In genomic region chr5:1140818-1141189, GRCh38 we compare ENCODE assay signal across 18 cellular contexts.
"Had no signal": no experiment of that assay in that cellular context is flagged by ENCODE, and none has a peak within 500 bp of the region (broad histone marks: within the 10 kb centered on the region; RNA-seq: fewer than 3 reads in every experiment).

No MANE protein-coding gene starts in this region.

- H3K4me1 Mint-ChIP-seq: activated T-helper 17 cell treated with anti-CD3 and anti-CD28 coated beads, Interleukin-2, amount 50 U/mL, for 72 hours had no signal

- H3K9me3 Mint-ChIP-seq: activated T-helper 17 cell treated with anti-CD3 and anti-CD28 coated beads, Interleukin-2, amount 50 U/mL, for 72 hours; stimulated activated memory B cell treated with anti-CD40 and anti-IgM and Interleukin-4, amounts not matched to agents 10 μg/mL and 1 μg/mL and 100 μg/mL, for 72 hours; T-helper 2 cell treated with Interferon-gamma antibody and Interleukin-4, amounts not matched to agents 5 μg/mL and 100 μg/mL, for 36 hours had no signal

- H3K4me3 Mint-ChIP-seq: activated T-cell treated with anti-CD3 and anti-CD28 coated beads, Interleukin-2, amount 50 U/mL, for 24 hours; activated T-helper 17 cell treated with anti-CD3 and anti-CD28 coated beads, Interleukin-2, amount 50 U/mL, for 72 hours; nephron progenitor cell; T-helper 2 cell treated with Interferon-gamma antibody and Interleukin-4, amounts not matched to agents 5 μg/mL and 100 μg/mL, for 36 hours had no signal

- H3K9ac ChIP-seq: parathyroid adenoma had no signal

- H3K27me3 ChIP-seq: ascending aorta, brain microvascular endothelial cell, hepatocyte, right lobe of liver had no signal

- DNase-seq: brain microvascular endothelial cell had no signal

- H3K4me2 ChIP-seq: hepatocyte had no signal

- H3K4me3 ChIP-seq: ascending aorta, hepatocyte, mucosa of descending colon, right lobe of liver, skin epidermis, stomach, suprapubic skin, tibial nerve had no signal

- H3K36me3 ChIP-seq: ascending aorta, brain microvascular endothelial cell, right lobe of liver, stomach, suprapubic skin, tibial nerve, WERI-Rb-1 had no signal

- H3K36me3 Mint-ChIP-seq: activated naive CD4-positive, alpha-beta T cell treated with anti-CD3 and anti-CD28 coated beads, Interleukin-2, amount 50 U/mL, for 72 hours; stimulated activated memory B cell treated with anti-CD40 and anti-IgM and Interleukin-4, amounts not matched to agents 10 μg/mL and 1 μg/mL and 100 μg/mL, for 72 hours had no signal

- FAIRE-seq: TTC549 had no signal

- H3K27ac ChIP-seq: ascending aorta, brain microvascular endothelial cell, hepatocyte, parathyroid adenoma, right lobe of liver, stomach, suprapubic skin, tibial nerve, WERI-Rb-1 had no signal

- H3K9me3 ChIP-seq: ascending aorta, mucosa of descending colon, right lobe of liver, stomach, suprapubic skin, tibial nerve had no signal

- H3K27ac Mint-ChIP-seq: activated T-cell treated with anti-CD3 and anti-CD28 coated beads, Interleukin-2, amount 50 U/mL, for 24 hours; activated T-helper 17 cell treated with anti-CD3 and anti-CD28 coated beads, Interleukin-2, amount 50 U/mL, for 72 hours; nephron progenitor cell; T-helper 2 cell treated with Interferon-gamma antibody and Interleukin-4, amounts not matched to agents 5 μg/mL and 100 μg/mL, for 36 hours had no signal

- H3K4me1 ChIP-seq: ascending aorta, parathyroid adenoma had no signal
